In the genomic region with DNA sequence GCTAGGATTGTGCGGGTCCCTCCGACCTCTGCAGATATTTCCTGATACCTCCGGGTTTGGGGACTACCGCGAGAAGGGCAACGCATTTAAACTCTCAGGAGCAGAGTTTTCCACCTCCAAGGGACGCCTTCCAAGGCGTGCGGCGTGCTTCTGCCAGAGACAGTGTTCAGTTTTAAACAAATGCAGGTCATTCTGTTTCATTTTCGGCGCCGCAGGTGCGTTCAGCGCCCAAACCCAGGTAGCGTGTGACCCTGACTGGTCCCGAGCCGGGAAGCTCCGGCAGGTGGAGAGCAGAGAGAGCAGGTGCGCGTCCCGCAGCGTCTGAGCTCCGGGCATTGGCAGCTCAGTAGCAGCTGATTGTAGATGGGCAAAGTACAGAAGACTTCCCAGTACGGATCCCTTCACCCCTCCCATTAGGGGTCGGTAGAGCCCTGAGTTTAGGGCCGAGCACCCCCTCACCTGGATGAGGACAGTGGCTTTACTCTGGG, we compare ENCODE assay signal across 10 cellular contexts. TPM values are rescaled to one million over a fixed set of nuclear protein-coding genes. Genes with fewer than 3 reads are reported as not detected.
A peak's percentile ranks its signal among the peaks of the same experiment; 100 is the strongest.
DNase-seq lines count a peak whose midpoint lies in the region; ATAC-seq and TF ChIP-seq lines count a peak whose summit lies in the region.
"Had no signal": no experiment of that assay in that cellular context is flagged by ENCODE, and none has a peak within 500 bp of the region (broad histone marks: within the 10 kb centered on the region; RNA-seq: fewer than 3 reads in every experiment).

No MANE protein-coding gene starts in this region.

- ATAC-seq in lower lobe of right lung (peak; percentile 29 to 50), HG02885 (IDR thresholded peaks at IDR 0.05; ENCODE audit: poor library complexity, unreplicated experiment) (no peak)

- intact Hi-C loops in lower lobe of right lung (cut with DNase I), result no loop called here

- H3K4me1 ChIP-seq in lower lobe of right lung, result peaks cover 46% of the 10 kb centered on the region

- in situ Hi-C loops in astrocyte of the spinal cord (cut with HindIII; ENCODE audit: low sequenced_read_pairs), result no loop called here

- H3K9me3 Mint-ChIP-seq in activated naive CD8-positive, alpha-beta T cell (ENCODE audit: low read depth), result no peaks in the 10 kb centered on the region
- no peaks in the 10 kb centered on the region for H3K9me3 Mint-ChIP-seq in activated naive CD8-positive, alpha-beta T cell treated with anti-CD3 and anti-CD28 coated beads for 36 hours
- H3K9me3 Mint-ChIP-seq in type B pancreatic cell, result no peaks in the 10 kb centered on the region
- H3K9me3 Mint-ChIP-seq: activated CD4-positive, alpha-beta T cell treated with anti-CD3 and anti-CD28 coated beads, Interleukin-2, amount 10 ng/mL, durations not matched to agents 7 days and 5 days had no signal

- H3K27ac ChIP-seq in lower lobe of right lung, result no peak overlapping the region

- H3K27me3 ChIP-seq in lower lobe of right lung (ENCODE audit: low read depth), result peaks cover 83% of the 10 kb centered on the region

- H3K27ac Mint-ChIP-seq in activated naive CD8-positive, alpha-beta T cell, result no peak overlapping the region
- no peak overlapping the region for H3K27ac Mint-ChIP-seq in activated naive CD8-positive, alpha-beta T cell treated with anti-CD3 and anti-CD28 coated beads for 36 hours
- H3K27ac Mint-ChIP-seq in type B pancreatic cell, result no peak overlapping the region
- H3K27ac Mint-ChIP-seq: activated CD4-positive, alpha-beta T cell treated with anti-CD3 and anti-CD28 coated beads, Interleukin-2, amount 10 ng/mL, durations not matched to agents 7 days and 5 days had no signal

- H3K36me3 ChIP-seq in lower lobe of right lung, result no peaks in the 10 kb centered on the region

- TF ChIP-seq CTCF in astrocyte of the spinal cord (IDR thresholded peaks at IDR 0.05; ENCODE audit: low read depth, low read length), result no peak
- TF ChIP-seq CTCF in lower lobe of right lung (IDR thresholded peaks at IDR 0.05), result no peak
- TF ChIP-seq CTCF in type B pancreatic cell (conservative IDR thresholded peaks at IDR 0.05), result no peak

- H3K4me3 Mint-ChIP-seq in activated naive CD8-positive, alpha-beta T cell, result peak overlapping the region; percentile 65
- no peak overlapping the region for H3K4me3 Mint-ChIP-seq in activated naive CD8-positive, alpha-beta T cell treated with anti-CD3 and anti-CD28 coated beads for 36 hours
- peak overlapping the region; percentile 83 for H3K4me3 Mint-ChIP-seq in type B pancreatic cell
- H3K4me3 Mint-ChIP-seq: activated CD4-positive, alpha-beta T cell treated with anti-CD3 and anti-CD28 coated beads, Interleukin-2, amount 10 ng/mL, durations not matched to agents 7 days and 5 days had no signal

- H3K9me3 ChIP-seq in lower lobe of right lung, result no peaks in the 10 kb centered on the region

- H3K27me3 Mint-ChIP-seq in activated naive CD8-positive, alpha-beta T cell, result peaks cover 50% of the 10 kb centered on the region
- H3K27me3 Mint-ChIP-seq in activated naive CD8-positive, alpha-beta T cell treated with anti-CD3 and anti-CD28 coated beads for 36 hours, result peaks cover 96% of the 10 kb centered on the region
- peaks cover 97% of the 10 kb centered on the region for H3K27me3 Mint-ChIP-seq in type B pancreatic cell

- no peaks in the 10 kb centered on the region for H3K36me3 Mint-ChIP-seq in activated naive CD8-positive, alpha-beta T cell
- H3K36me3 Mint-ChIP-seq in activated naive CD8-positive, alpha-beta T cell treated with anti-CD3 and anti-CD28 coated beads for 36 hours, result no peaks in the 10 kb centered on the region
- H3K36me3 Mint-ChIP-seq in type B pancreatic cell, result no peaks in the 10 kb centered on the region

- H3K4me1 Mint-ChIP-seq in activated naive CD8-positive, alpha-beta T cell (ENCODE audit: low read depth), result peaks cover 33% of the 10 kb centered on the region
- H3K4me1 Mint-ChIP-seq in activated naive CD8-positive, alpha-beta T cell treated with anti-CD3 and anti-CD28 coated beads for 36 hours, result peaks cover 34% of the 10 kb centered on the region
- H3K4me1 Mint-ChIP-seq in type B pancreatic cell (ENCODE audit: unreplicated experiment), result peaks cover 40% of the 10 kb centered on the region

- DNase-seq in activated naive CD8-positive, alpha-beta T cell treated with anti-CD3 and anti-CD28 coated beads for 36 hours, result no peak
- DNase-seq in astrocyte of the spinal cord (ENCODE audit: low read depth, low spot score) (no peak), lower lobe of right lung (no peak), type B pancreatic cell (ENCODE audit: extremely low spot score, unreplicated experiment) (no peak), OCI-M1 (lab: John Stamatoyannopoulos, UW) (no peak), C1 segment of cervical spinal cord (lab: John Stamatoyannopoulos, UW) (no peak)
- DNase-seq: activated CD4-positive, alpha-beta T cell treated with anti-CD3 and anti-CD28 coated beads, Interleukin-2, amount 10 ng/mL, durations not matched to agents 7 days and 5 days had no signal

- H3K4me3 ChIP-seq in astrocyte of the spinal cord (ENCODE audit: low read depth, low read length) (peak overlapping the region; percentile 7), lower lobe of right lung (peak overlapping the region; percentile 53)

RNA-seq across cellular contexts. Expression of a gene that starts 1.4 kb away (rescaled TPM):
- not detected for total RNA-seq in activated naive CD8-positive, alpha-beta T cell treated with anti-CD3 and anti-CD28 coated beads for 36 hours
- total RNA-seq in lower lobe of right lung (not detected), type B pancreatic cell (ENCODE audit: low replicate concordance) (1.1 and 4.2 TPM in 2 replicates)
- total RNA-seq: activated CD4-positive, alpha-beta T cell treated with anti-CD3 and anti-CD28 coated beads, Interleukin-2, amount 10 ng/mL, durations not matched to agents 7 days and 5 days; mononuclear cell had no signal

RNA-seq across cellular contexts. Expression of a gene that starts 11.7 kb away (rescaled TPM):
- total RNA-seq in activated naive CD8-positive, alpha-beta T cell treated with anti-CD3 and anti-CD28 coated beads for 36 hours, result not detected
- 0.27 TPM for total RNA-seq in lower lobe of right lung
- not detected in 2 replicates for total RNA-seq in type B pancreatic cell (ENCODE audit: low replicate concordance)
- total RNA-seq: mononuclear cell had no signal
